In genomic region chr12:25320123-25321006, GRCh38 we compare ENCODE assay signal across 9 cellular contexts.
DNase-seq lines count a peak whose midpoint lies in the region; ATAC-seq, FAIRE-seq and TF ChIP-seq lines count a peak whose summit lies in the region.
"Had no signal": no experiment of that assay in that cellular context is flagged by ENCODE, and none has a peak within 500 bp of the region (broad histone marks: within the 10 kb centered on the region; RNA-seq: fewer than 3 reads in every experiment).

No MANE protein-coding gene starts in this region.

- H3K9me3 ChIP-seq in astrocyte (ENCODE audit: insufficient read depth, low read depth, low read length) = no peaks in the 10 kb centered on the region
- H3K9me3 ChIP-seq in ovary = no peaks in the 10 kb centered on the region

- ATAC-seq in GM19452 (IDR thresholded peaks at IDR 0.05; ENCODE audit: unreplicated experiment) (peak; percentile 57), HG03159 (IDR thresholded peaks at IDR 0.05; ENCODE audit: unreplicated experiment) (peak; percentile 68)

- DNase-seq in GM12865 (ENCODE audit: low read depth) (peak; percentile 67), astrocyte (ENCODE audit: low read depth) (peak; percentile 65), HPDE6-E6E7 (ENCODE audit: extremely low spot score) (no peak), ovary (no peak), H54 (ENCODE audit: insufficient read length, low spot score) (no peak)
- no peak for DNase-seq in stimulated activated CD4-positive, alpha-beta T cell treated with anti-CD3 and anti-CD28 coated beads, Interleukin-1b, Interleukin-23, amount 100 ng/mL, for 48 hours
- DNase-seq: GM23248 had no signal

- FAIRE-seq in astrocyte (lab: Jason Lieb, UNC) (no peak), H54 (lab: Jason Lieb, UNC) (no peak)

- no peak overlapping the region for H3K4me2 ChIP-seq in astrocyte (ENCODE audit: low read length)

- TF ChIP-seq CTCF in GM12865 (IDR thresholded peaks at IDR 0.05; ENCODE audit: insufficient read depth, low read depth, low read length, missing control alignments) (no peak), astrocyte (IDR thresholded peaks at IDR 0.05; ENCODE audit: insufficient read depth, low read depth, low read length) (no peak), ovary (IDR thresholded peaks at IDR 0.05) (no peak)

- H3K36me3 Mint-ChIP-seq in astrocyte (ENCODE audit: low read depth, unreplicated experiment) = no peaks in the 10 kb centered on the region

- no peaks in the 10 kb centered on the region for H3K9me3 Mint-ChIP-seq in astrocyte (ENCODE audit: unreplicated experiment)

- H3K9ac ChIP-seq in astrocyte (ENCODE audit: low read length) = no peak overlapping the region
- H3K9ac ChIP-seq: GM23248 had no signal

- H3K27me3 Mint-ChIP-seq in astrocyte (ENCODE audit: low read depth, unreplicated experiment) = no peaks in the 10 kb centered on the region

- TF ChIP-seq POLR2A in ovary (IDR thresholded peaks at IDR 0.05) (no peak), H54 (IDR thresholded peaks at IDR 0.05; ENCODE audit: low read depth, low read length) (no peak)

- no peaks in the 10 kb centered on the region for H3K79me2 ChIP-seq in astrocyte (ENCODE audit: insufficient read depth, low read length)

- H3K4me1 Mint-ChIP-seq in astrocyte (ENCODE audit: low read depth, unreplicated experiment) = peaks cover 19% of the 10 kb centered on the region

- H4K20me1 ChIP-seq in astrocyte (ENCODE audit: insufficient read depth, low read length) = no peaks in the 10 kb centered on the region

- no peak overlapping the region for H3K27ac Mint-ChIP-seq in astrocyte (ENCODE audit: unreplicated experiment)

- H3K4me3 Mint-ChIP-seq in astrocyte (ENCODE audit: unreplicated experiment) = no peak overlapping the region

- H3K4me1 ChIP-seq in astrocyte (ENCODE audit: insufficient read depth, low read length) = peaks cover 16% of the 10 kb centered on the region
- no peaks in the 10 kb centered on the region for H3K4me1 ChIP-seq in ovary (ENCODE audit: insufficient read depth)

- H3K4me3 ChIP-seq in GM12865 (ENCODE audit: low read depth, low read length) (0 out of 2 replicates have a peak overlapping the region, but pooled peaks have one; percentile 11), astrocyte (ENCODE audit: insufficient read depth, low read depth, low read length) (no peak overlapping the region), ovary (no peak overlapping the region)
- H3K4me3 ChIP-seq: GM23248 had no signal

- no peak overlapping the region for H3K27ac ChIP-seq in astrocyte (ENCODE audit: low read depth, low read length)
- no peak overlapping the region for H3K27ac ChIP-seq in ovary
- H3K27ac ChIP-seq: GM23248 had no signal

- WGBS in ovary, 3 donors = 66 to 80% (median 76%) methylated on average over 5 of the region's 5 CpGs

- TF ChIP-seq EP300 in ovary (IDR thresholded peaks at IDR 0.05) = no peak

- no peak overlapping the region for H2AFZ ChIP-seq in astrocyte (ENCODE audit: low read depth, low read length)
- H2AFZ ChIP-seq: GM23248 had no signal

- intact Hi-C loops in ovary (cut with DNase I) = no loop called here

- H3K36me3 ChIP-seq in astrocyte (ENCODE audit: insufficient read depth, low read length) (no peaks in the 10 kb centered on the region), ovary (no peaks in the 10 kb centered on the region)

- H3K27me3 ChIP-seq in astrocyte (ENCODE audit: insufficient read depth, low read length) = no peaks in the 10 kb centered on the region
- no peaks in the 10 kb centered on the region for H3K27me3 ChIP-seq in ovary

Comparison
In these comparisons a context has a peak if more than half of its experiments do, and no peak if none do; other contexts are left out.
1. DNase-seq: peak in GM12865 (single experiment) and astrocyte (single experiment); none in stimulated activated CD4-positive, alpha-beta T cell treated with anti-CD3 and anti-CD28 coated beads, Interleukin-1b, Interleukin-23, amount 100 ng/mL, for 48 hours (single experiment), HPDE6-E6E7 (single experiment), ovary (0 of 5) and H54 (single experiment).